ENCODE assay signal across 17 cellular contexts in genomic region chr1:35326228-35326627, GRCh38. TPM values are rescaled to one million over a fixed set of nuclear protein-coding genes. Genes with fewer than 3 reads are reported as not detected.
A peak's percentile ranks its signal among the peaks of the same experiment; 100 is the strongest.
DNase-seq lines count a peak whose midpoint lies in the region; ATAC-seq, FAIRE-seq and TF ChIP-seq lines count a peak whose summit lies in the region.
"Had no signal": no experiment of that assay in that cellular context is flagged by ENCODE, and none has a peak within 500 bp of the region (broad histone marks: within the 10 kb centered on the region; RNA-seq: fewer than 3 reads in every experiment).

No MANE protein-coding gene starts in this region.

- peaks cover 3 to 7% (median 6%) of the 10 kb centered on the region in 3 donors for H3K4me1 ChIP-seq in pancreas
- H3K4me1 ChIP-seq: HAP-1 had no signal

- no peaks in the 10 kb centered on the region for H3K36me3 Mint-ChIP-seq in T-helper 17 cell (ENCODE audit: low read depth)

- H3K4me3 Mint-ChIP-seq in T-helper 17 cell = no peak overlapping the region
- H3K4me3 Mint-ChIP-seq: CD4-positive, alpha-beta memory T cell had no signal

- H3K4me3 ChIP-seq in LNCaP clone FGC (ENCODE audit: low read depth, low read length) (no peak overlapping the region), pancreas (no peak overlapping the region)
- H3K4me3 ChIP-seq: GM23248, HAP-1 had no signal

- FAIRE-seq in pancreas (lab: Jason Lieb, UNC) = peak; percentile 20
- FAIRE-seq: GM19239 had no signal

- H3K9me3 ChIP-seq in pancreas = no peaks in the 10 kb centered on the region
- H3K9me3 ChIP-seq in T-helper 17 cell (ENCODE audit: control insufficient read depth, low read length, poor library complexity, severe bottlenecking) = no peaks in the 10 kb centered on the region
- H3K9me3 ChIP-seq: HAP-1 had no signal

- intact Hi-C loops in pancreas (cut with DNase I) = no loop called here

- H3K27ac Mint-ChIP-seq in T-helper 17 cell = no peak overlapping the region
- H3K27ac Mint-ChIP-seq: CD4-positive, alpha-beta memory T cell had no signal

- H3K36me3 ChIP-seq in pancreas = peaks cover 0 to 4% (median 0%) of the 10 kb centered on the region in 3 donors

- DNase-seq in NCI-H510A treated with DMSO at 0.1 percent for 48 hours (lab: John Stamatoyannopoulos, UW) (peak; percentile 69), NCI-H510A (lab: John Stamatoyannopoulos, UW) (no peak), LNCaP clone FGC (ENCODE audit: low read depth) (peak; percentile 85), pancreas (no peak), T-helper 17 cell (no peak)
- DNase-seq: AML-193; Calu3; CD4-positive, alpha-beta memory T cell; GF-D8; GM23248 had no signal

- TF ChIP-seq CTCF in C4-2B (conservative IDR thresholded peaks at IDR 0.05) (no peak), LNCaP clone FGC (IDR thresholded peaks at IDR 0.05; ENCODE audit: control insufficient read depth, extremely low read depth, insufficient read depth) (no peak), pancreas (IDR thresholded peaks at IDR 0.05) (no peak)

- H3K27ac ChIP-seq in C4-2B (peak overlapping the region; percentile 66), pancreas (no peak overlapping the region)
- H3K27ac ChIP-seq: GM23248, HL-60, KMS-11 had no signal

- peaks cover 19% of the 10 kb centered on the region for H3K4me1 Mint-ChIP-seq in T-helper 17 cell

- H3K27me3 Mint-ChIP-seq in T-helper 17 cell = no peaks in the 10 kb centered on the region
- H3K27me3 Mint-ChIP-seq: CD4-positive, alpha-beta memory T cell had no signal

- 67 to 79% methylated on average over 2 of the region's 2 CpGs for WGBS in pancreas, 2 donors

- H3K27me3 ChIP-seq in pancreas = no peaks in the 10 kb centered on the region

- ATAC-seq in pancreas (no peak), T-helper 17 cell (no peak), GM18909 (IDR thresholded peaks at IDR 0.05; ENCODE audit: poor library complexity, unreplicated experiment) (no peak), GM18517 (IDR thresholded peaks at IDR 0.05; ENCODE audit: unreplicated experiment) (no peak)

RNA-seq across cellular contexts. Expression of gene ZMYM4, which starts 57.7 kb away (rescaled TPM):
- total RNA-seq in pancreas (10 to 100 TPM; 17.2 to 31.1 (median 21.5) TPM), T-helper 17 cell (10 to 100 TPM; 32.0 to 37.3 TPM)
- polyA plus RNA-seq in pancreas = 10 to 100 TPM; 10.5 to 12.7 TPM

Comparison
In these comparisons a context has a peak if more than half of its experiments do, and no peak if none do; other contexts are left out.
1. DNase-seq: peak in NCI-H510A treated with DMSO at 0.1 percent for 48 hours (single experiment) and LNCaP clone FGC (single experiment); none in NCI-H510A (single experiment), pancreas (0 of 6) and T-helper 17 cell (0 of 3).